In genomic region chr19:49883094-49883493, GRCh38 we compare ENCODE assay signal across 20 cellular contexts. TPM values are rescaled to one million over a fixed set of nuclear protein-coding genes. Genes with fewer than 3 reads are reported as not detected.
DNase-seq lines count a peak whose midpoint lies in the region; ATAC-seq, FAIRE-seq and TF ChIP-seq lines count a peak whose summit lies in the region.
"Had no signal": no experiment of that assay in that cellular context is flagged by ENCODE, and none has a peak within 500 bp of the region (broad histone marks: within the 10 kb centered on the region; RNA-seq: fewer than 3 reads in every experiment).

No MANE protein-coding gene starts in this region.

- POLR2A ChIA-PET in GM12878 (lab: Charles Lee) = interaction anchor here (1.0 kb wide), 2 partner anchors 10 to 24 kb away, joined by 3 read pairs; no protein-coding TSS in a partner anchor

- no peak overlapping the region for H3K4me3 ChIP-seq in BLaER1
- H3K4me3 ChIP-seq in GM23338 = no peak overlapping the region
- no peak overlapping the region for H3K4me3 ChIP-seq in GM12878
- H3K4me3 ChIP-seq in neuronal stem cell (ENCODE audit: low read length in 2 of 2) = no peak overlapping the region
- no peak overlapping the region for H3K4me3 ChIP-seq in esophagus squamous epithelium
- H3K4me3 ChIP-seq: HAP-1 had no signal

- no peaks in the 10 kb centered on the region for H3K9me2 ChIP-seq in GM23338 (ENCODE audit: insufficient read depth)

- H2AFZ ChIP-seq in GM23338 (no peak overlapping the region), GM12878 (ENCODE audit: control insufficient read depth, low read depth, low read length) (no peak overlapping the region), neuronal stem cell (ENCODE audit: low read length) (no peak overlapping the region)

- TF ChIP-seq POLR2A in GM12878 (IDR thresholded peaks at IDR 0.05; ENCODE audit: low read depth, low read length) = no peak
- no peak for TF ChIP-seq POLR2A in esophagus squamous epithelium (IDR thresholded peaks at IDR 0.05)

- H2BK5ac ChIP-seq in neuronal stem cell (ENCODE audit: low read length) = no peak overlapping the region

- peaks cover 3% of the 10 kb centered on the region; the same call in 1 of the 3 replicates for H3K9me3 Mint-ChIP-seq in GM23338
- H3K9me3 Mint-ChIP-seq: CD8-positive, alpha-beta T cell had no signal

- no peak overlapping the region for H2BK15ac ChIP-seq in neuronal stem cell (ENCODE audit: low read length)

- no peak for ATAC-seq in GM23338
- ATAC-seq in GM12878 = no peak
- ATAC-seq in GM19035 (IDR thresholded peaks at IDR 0.05; ENCODE audit: unreplicated experiment) = no peak
- ATAC-seq: CD8-positive, alpha-beta T cell had no signal

- H3F3A ChIP-seq in GM23338 (replicated peaks; ENCODE audit: low read depth) = peaks cover 25% of the 10 kb centered on the region; the same call in 1 of the 2 replicates

- peaks cover 70% of the 10 kb centered on the region for H3K36me3 Mint-ChIP-seq in GM23338 (ENCODE audit: low read depth)

- H4K20me1 ChIP-seq in BLaER1 = no peaks in the 10 kb centered on the region; the same call in 1 of the 2 replicates
- H4K20me1 ChIP-seq in GM23338 (replicated peaks; ENCODE audit: insufficient read depth) = peaks cover 8% of the 10 kb centered on the region
- no peaks in the 10 kb centered on the region for H4K20me1 ChIP-seq in GM12878 (ENCODE audit: control insufficient read depth, insufficient read depth)

- in situ Hi-C loops in GM12878 (cut with MboI) = loop anchor here (25.0 kb wide), 1 partner anchor 1246 kb away; the partner anchor contains the start of genes CA11 and DBP

- peaks cover 10% of the 10 kb centered on the region for H3K27me3 Mint-ChIP-seq in GM23338 (ENCODE audit: insufficient read depth, low read depth, poor library complexity)

- H3K79me2 ChIP-seq in GM23338 (replicated peaks; ENCODE audit: insufficient read depth) (peaks cover 19% of the 10 kb centered on the region), GM12878 (ENCODE audit: control insufficient read depth, insufficient read depth, low read length) (peaks cover 4% of the 10 kb centered on the region)

- H3K18ac ChIP-seq in neuronal stem cell (ENCODE audit: low read length) = no peak overlapping the region

- CTCF ChIA-PET in GM12878 (lab: Yijun Ruan, JAX) = no interaction called here

- H3K4ac ChIP-seq in neuronal stem cell (ENCODE audit: low read length) = no peak overlapping the region

- TF ChIP-seq RAD21 in GM12878 (IDR thresholded peaks at IDR 0.05; ENCODE audit: insufficient read depth, low read depth, low read length) = no peak

- H3K27ac ChIP-seq in BLaER1 (0 out of 2 replicates have a peak overlapping the region, but pooled peaks have one; percentile 73), GM23338 (ENCODE audit: low read depth) (no peak overlapping the region), GM12878 (ENCODE audit: control insufficient read depth, insufficient read depth) (no peak overlapping the region), neuronal stem cell (replicated peaks; ENCODE audit: low read length) (no peak overlapping the region), esophagus squamous epithelium (no peak overlapping the region)

- no peak for TF ChIP-seq CTCF in GM23338 (conservative IDR thresholded peaks at IDR 0.05; ENCODE audit: low read depth in 2 of 2)
- TF ChIP-seq CTCF in GM12878 (IDR thresholded peaks at IDR 0.05 in 2 of 3, conservative IDR thresholded peaks at IDR 0.05 in 1 of 3; ENCODE audit: control insufficient read depth in 2 of 3, extremely low read depth in 1 of 3, insufficient read depth in 1 of 3, low read depth in 3 of 3, low read length in 3 of 3) = no peak
- TF ChIP-seq CTCF in GM20000 (IDR thresholded peaks at IDR 0.05; ENCODE audit: extremely low read depth, missing control alignments) = no peak
- TF ChIP-seq CTCF in esophagus squamous epithelium (IDR thresholded peaks at IDR 0.05) = no peak

- no peak overlapping the region for H3K14ac ChIP-seq in neuronal stem cell (ENCODE audit: low read length)

- peaks cover 15% of the 10 kb centered on the region; the same call in 2 of the 3 replicates for H3K4me1 Mint-ChIP-seq in GM23338

- no peak overlapping the region; the same call in 2 of the 3 replicates for H3K4me3 Mint-ChIP-seq in GM23338
- H3K4me3 Mint-ChIP-seq: CD8-positive, alpha-beta T cell had no signal

- H3K23ac ChIP-seq in neuronal stem cell (ENCODE audit: low read depth, low read length, poor library complexity) = no peak overlapping the region

- peaks cover 13% of the 10 kb centered on the region for H3K79me1 ChIP-seq in neuronal stem cell (ENCODE audit: low read depth, low read length)

- TF ChIP-seq EP300 in GM12878 (IDR thresholded peaks at IDR 0.05; ENCODE audit: borderline replicate concordance in 1 of 2, control insufficient read depth in 1 of 2, low read depth in 2 of 2, low read length in 2 of 2) = no peak

- H3K9me3 ChIP-seq in BLaER1 (peaks cover 6% of the 10 kb centered on the region; the same call in 1 of the 2 replicates), GM12878 (replicated peaks; ENCODE audit: control insufficient read depth, insufficient read depth, low read length) (no peaks in the 10 kb centered on the region; the same call in 2 of the 3 replicates), neuronal stem cell (replicated peaks in 1 of 2; ENCODE audit: control insufficient read depth in 2 of 2, insufficient read depth in 1 of 2, low read depth in 1 of 2, low read length in 2 of 2) (peaks cover 7 to 14% of the 10 kb centered on the region in 2 donors), esophagus squamous epithelium (peaks cover 0 to 6% (median 0%) of the 10 kb centered on the region in 3 donors)
- H3K9me3 ChIP-seq: HAP-1 had no signal

- SMC1A ChIA-PET in GM12878 (lab: Charles Lee; ENCODE audit: uncharacterized antibody, unreplicated experiment) = interaction anchor here (1.0 to 1.1 kb wide), 2 partner anchors 12 to 29 kb away, joined by 3 read pairs; no protein-coding TSS in a partner anchor

- H3K27ac Mint-ChIP-seq in GM23338 = peak overlapping the region; percentile 48; the same call in 1 of the 2 replicates
- H3K27ac Mint-ChIP-seq: CD8-positive, alpha-beta T cell had no signal

- FAIRE-seq in GM12878 (lab: Jason Lieb, UNC) = no peak
- FAIRE-seq: A204.1, G401.6, GM12892, GM18507, HTR-8/SVneo had no signal

- peak overlapping the region; percentile 36 for H2AK5ac ChIP-seq in neuronal stem cell (ENCODE audit: low read depth, low read length)

- H4K8ac ChIP-seq in neuronal stem cell (ENCODE audit: low read depth, low read length) = peak overlapping the region; percentile 23

- H2BK120ac ChIP-seq in neuronal stem cell (ENCODE audit: low read depth, low read length) = no peak overlapping the region

- H4K91ac ChIP-seq in neuronal stem cell (ENCODE audit: low read depth, low read length, poor library complexity) = no peak overlapping the region

- RAD21 ChIA-PET in GM12878 (lab: Charles Lee; ENCODE audit: unreplicated experiment) = no interaction called here

- H3K4me2 ChIP-seq in BLaER1 (peak overlapping the region; percentile 81), GM23338 (no peak overlapping the region), GM12878 (ENCODE audit: control insufficient read depth, insufficient read depth) (no peak overlapping the region), neuronal stem cell (ENCODE audit: insufficient read depth, low read length, poor library complexity, severe bottlenecking) (no peak overlapping the region)

- intact Hi-C loops in GM12878 (cut with micrococcal nuclease; ENCODE audit: unreplicated experiment) = no loop called here
- intact Hi-C loops in esophagus squamous epithelium (cut with DNase I) = no loop called here

- no peak overlapping the region for H2BK12ac ChIP-seq in neuronal stem cell (ENCODE audit: low read length)

- H3K9ac ChIP-seq in BLaER1 = no peak overlapping the region
- H3K9ac ChIP-seq in GM12878 (ENCODE audit: control insufficient read depth, insufficient read depth, low read length) = no peak overlapping the region
- no peak overlapping the region for H3K9ac ChIP-seq in neuronal stem cell (ENCODE audit: low read depth, low read length, poor library complexity)

- H3K27me3 ChIP-seq in BLaER1 (no peaks in the 10 kb centered on the region), GM23338 (ENCODE audit: insufficient read depth) (no peaks in the 10 kb centered on the region), GM12878 (replicated peaks in 1 of 2; ENCODE audit: control insufficient read depth in 2 of 2, insufficient read depth in 2 of 2, low read length in 1 of 2) (no peaks in the 10 kb centered on the region), neuronal stem cell (ENCODE audit: control insufficient read depth in 3 of 3, insufficient read depth in 3 of 3, low read depth in 1 of 3, low read length in 3 of 3) (no peaks in the 10 kb centered on the region), esophagus squamous epithelium (no peaks in the 10 kb centered on the region)

- H3K4me1 ChIP-seq in BLaER1 (peaks cover 75% of the 10 kb centered on the region), GM23338 (ENCODE audit: insufficient read depth) (peaks cover 9% of the 10 kb centered on the region; the same call in 1 of the 2 replicates), GM12878 (ENCODE audit: control insufficient read depth, insufficient read depth, low read length) (peaks cover 12% of the 10 kb centered on the region), neuronal stem cell (ENCODE audit: control insufficient read depth in 2 of 2, insufficient read depth in 1 of 2, low read depth in 1 of 2, low read length in 2 of 2) (peaks cover 4 to 7% of the 10 kb centered on the region in 2 donors), esophagus squamous epithelium (peaks cover 6 to 21% (median 11%) of the 10 kb centered on the region in 3 donors)

- peaks cover 63% of the 10 kb centered on the region for H3K36me3 ChIP-seq in BLaER1
- peaks cover 39% of the 10 kb centered on the region for H3K36me3 ChIP-seq in GM23338 (ENCODE audit: insufficient read depth)
- H3K36me3 ChIP-seq in GM12878 (ENCODE audit: control insufficient read depth in 2 of 2, insufficient read depth in 2 of 2, low read length in 1 of 2) = peaks cover 8 to 13% of the 10 kb centered on the region in 2 experiments
- H3K36me3 ChIP-seq in neuronal stem cell (replicated peaks in 1 of 2; ENCODE audit: control insufficient read depth in 2 of 2, insufficient read depth in 2 of 2, low read length in 2 of 2) = peaks cover 65 to 69% of the 10 kb centered on the region in 2 donors
- H3K36me3 ChIP-seq in esophagus squamous epithelium = peaks cover 45 to 95% (median 59%) of the 10 kb centered on the region in 3 donors

- DNase-seq in GM23338 (ENCODE audit: low spot score) = no peak
- DNase-seq in GM12878 (ENCODE audit: low read depth, low spot score) = no peak
- no peak for DNase-seq in neuronal stem cell (ENCODE audit: low spot score)
- no peak for DNase-seq in GM20000 (ENCODE audit: low spot score)
- no peak for DNase-seq in NCI-H446 (lab: John Stamatoyannopoulos, UW)
- no peak for DNase-seq in esophagus squamous epithelium (lab: John Stamatoyannopoulos, UW)
- DNase-seq: AML-193; CD8-positive, alpha-beta T cell; COR-L47; IMR-90; Karpas-422; KBM-7 had no signal

- WGBS in GM12878 (ENCODE audit: insufficient coverage, insufficient replicate concordance, low lambda C conversion rate, missing lambda C conversion rate) = 98% methylated on average over 5 of the region's 5 CpGs
- no CpG with 5 or more reads among the region's 5 CpGs for WGBS in neuronal stem cell (ENCODE audit: extremely low coverage in 2 of 2, insufficient read length in 2 of 2, insufficient replicate concordance in 1 of 2), 2 donors
- 91 to 92% methylated on average over 2 to 5 of the region's 5 CpGs for WGBS in esophagus squamous epithelium, 2 donors

- no TSS peak for BruUV-seq in GM12878 (replicated peaks; lab: Mats Ljungman, UMichigan)

RNA-seq across cellular contexts. Expression of gene TBC1D17, which starts 5.6 kb away (rescaled TPM):
- total RNA-seq in GM23338 (2014; rRNA removed; shearing (Covaris generic)) = 12.1 and 19.3 TPM in 2 replicates
- polyA plus RNA-seq in GM23338 (2016; fragmentation: Nextera tagmentation; extraction: Ambion mirVana) = 39.5 and 43.1 TPM in 2 replicates
- total RNA-seq in GM12878 (2013; cell fraction: nucleolus; rRNA removed) = 24.8 and 29.4 TPM in 2 replicates
- 3.5 and 3.6 TPM in 2 replicates for total RNA-seq in GM12878 (2014; rRNA removed)
- 3.1 and 3.2 TPM in 2 replicates for total RNA-seq in GM12878 (2014; rRNA removed; fragmentation: Illumina TruSeq; extraction: Trizol)
- total RNA-seq in GM12878 (2021) = 20.4 and 20.9 TPM in 2 replicates
- polyA plus RNA-seq in GM12878 (2011; ENCODE audit: low read depth) = 36.4 TPM
- polyA plus RNA-seq in GM12878 (2011; rRNA removed) = 11.7 and 18.9 TPM in 2 replicates
- 21.8 and 25.4 TPM in 2 replicates for polyA plus RNA-seq in GM12878 (2011; cell fraction: cytosol; rRNA removed)
- 93.9 and 98.8 TPM in 2 replicates for polyA plus RNA-seq in GM12878 (2011; cell fraction: nucleus; rRNA removed)
- polyA plus RNA-seq in GM12878 (2012) = 45.9 and 50.1 TPM in 2 replicates
- 8.6 and 10.9 TPM in 2 replicates for polyA plus RNA-seq in GM12878 (2014; fragmentation: Illumina TruSeq; extraction: Trizol)
- polyA plus RNA-seq in GM12878 (2014; fragmentation: Nextera tagmentation; extraction: Ambion mirVana) = under 1 TPM; 0.42 to 0.52 TPM
- 17.4 and 22.3 TPM in 2 replicates for polyA plus RNA-seq in GM12878 (2014; rRNA removed)
- 10 to 100 TPM; 11.5 to 13.2 TPM for polyA plus RNA-seq in GM12878 (2016; fragmentation: Nextera tagmentation; extraction: Ambion mirVana)
- polyA minus RNA-seq in GM12878 (2011; rRNA and poly(A)+ RNA removed) = 11.3 and 21.0 TPM in 2 replicates
- 9.3 and 10.2 TPM in 2 replicates for polyA minus RNA-seq in GM12878 (2011; cell fraction: cytosol; rRNA and poly(A)+ RNA removed)
- 18.5 and 22.0 TPM in 2 replicates for polyA minus RNA-seq in GM12878 (2011; cell fraction: nucleus; rRNA and poly(A)+ RNA removed)
- polyA plus RNA-seq in neuronal stem cell (2013, experiment 1 of 2) = 29.5 TPM
- 29.9 TPM for polyA plus RNA-seq in neuronal stem cell (2013, experiment 2 of 2)
- 10 to 100 TPM in 3 of 4 donors, 1 to 10 TPM in 1; 6.7 to 25.9 (median 16.9) TPM for total RNA-seq in esophagus squamous epithelium

RNA-seq across cellular contexts. Expression of gene AKT1S1, which starts 5.9 kb away (rescaled TPM):
- 15.7 and 21.5 TPM in 2 replicates for total RNA-seq in GM23338 (2014; rRNA removed; shearing (Covaris generic))
- 28.0 and 28.6 TPM in 2 replicates for polyA plus RNA-seq in GM23338 (2016; fragmentation: Nextera tagmentation; extraction: Ambion mirVana)
- 16.5 and 17.4 TPM in 2 replicates for total RNA-seq in GM12878 (2013; cell fraction: nucleolus; rRNA removed)
- total RNA-seq in GM12878 (2014; rRNA removed) = 7.7 and 9.3 TPM in 2 replicates
- total RNA-seq in GM12878 (2014; rRNA removed; fragmentation: Illumina TruSeq; extraction: Trizol) = 3.8 and 5.1 TPM in 2 replicates
- 20.9 and 21.4 TPM in 2 replicates for total RNA-seq in GM12878 (2021)
- polyA plus RNA-seq in GM12878 (2011; ENCODE audit: low read depth) = 3.8 TPM
- 7.2 and 13.1 TPM in 2 replicates for polyA plus RNA-seq in GM12878 (2011; rRNA removed)
- 19.6 and 24.1 TPM in 2 replicates for polyA plus RNA-seq in GM12878 (2011; cell fraction: cytosol; rRNA removed)
- 62.1 and 64.3 TPM in 2 replicates for polyA plus RNA-seq in GM12878 (2011; cell fraction: nucleus; rRNA removed)
- polyA plus RNA-seq in GM12878 (2012) = 16.2 and 17.4 TPM in 2 replicates
- polyA plus RNA-seq in GM12878 (2014; fragmentation: Illumina TruSeq; extraction: Trizol) = 9.4 and 11.6 TPM in 2 replicates
- 1 to 10 TPM in 1 of 2 experiments, under 1 TPM in 1; 0.43 to 1.2 TPM for polyA plus RNA-seq in GM12878 (2014; fragmentation: Nextera tagmentation; extraction: Ambion mirVana)
- polyA plus RNA-seq in GM12878 (2014; rRNA removed) = 23.0 and 24.5 TPM in 2 replicates
- 10 to 100 TPM; 13.4 to 15.4 TPM for polyA plus RNA-seq in GM12878 (2016; fragmentation: Nextera tagmentation; extraction: Ambion mirVana)
- polyA minus RNA-seq in GM12878 (2011; rRNA and poly(A)+ RNA removed) = 6.1 and 9.8 TPM in 2 replicates
- 5.3 and 5.8 TPM in 2 replicates for polyA minus RNA-seq in GM12878 (2011; cell fraction: cytosol; rRNA and poly(A)+ RNA removed)
- polyA minus RNA-seq in GM12878 (2011; cell fraction: nucleus; rRNA and poly(A)+ RNA removed) = 14.9 and 24.9 TPM in 2 replicates
- polyA plus RNA-seq in neuronal stem cell (2013, experiment 1 of 2) = 45.3 TPM
- 42.9 TPM for polyA plus RNA-seq in neuronal stem cell (2013, experiment 2 of 2)
- total RNA-seq in esophagus squamous epithelium = 10 to 100 TPM; 16.2 to 31.0 (median 20.4) TPM

RNA-seq across cellular contexts. Expression of gene IL4I1, which starts 13.6 kb away (rescaled TPM):
- 0.50 and 0.69 TPM in 2 replicates for total RNA-seq in GM23338 (2014; rRNA removed; shearing (Covaris generic))
- polyA plus RNA-seq in GM23338 (2016; fragmentation: Nextera tagmentation; extraction: Ambion mirVana) (0.57 and 0.60 TPM in 2 replicates), GM12878 (2011; rRNA removed) (37.4 and 83.8 TPM in 2 replicates), GM12878 (2014; fragmentation: Illumina TruSeq; extraction: Trizol) (4.8 and 20.1 TPM in 2 replicates), GM12878 (2014; fragmentation: Nextera tagmentation; extraction: Ambion mirVana) (under 1 TPM; 0.62 to 1.00 TPM), GM12878 (2014; rRNA removed) (42.5 and 53.3 TPM in 2 replicates), GM12878 (2016; fragmentation: Nextera tagmentation; extraction: Ambion mirVana) (10 to 100 TPM; 43.0 to 45.5 TPM)
- 73.8 and 88.4 TPM in 2 replicates for total RNA-seq in GM12878 (2013; cell fraction: nucleolus; rRNA removed)
- total RNA-seq in GM12878 (2014; rRNA removed) (39.1 and 51.0 TPM in 2 replicates), GM12878 (2014; rRNA removed; fragmentation: Illumina TruSeq; extraction: Trizol) (16.2 and 17.4 TPM in 2 replicates), GM12878 (2021) (80.0 and 82.6 TPM in 2 replicates), esophagus squamous epithelium (under 1 TPM; 0.56 to 0.91 (median 0.73) TPM)
- polyA plus RNA-seq in GM12878 (2011; ENCODE audit: low read depth) = 16.2 TPM
- 134 and 171 TPM in 2 replicates for polyA plus RNA-seq in GM12878 (2011; cell fraction: cytosol; rRNA removed)
- 271 and 308 TPM in 2 replicates for polyA plus RNA-seq in GM12878 (2011; cell fraction: nucleus; rRNA removed)
- 49.6 and 88.7 TPM in 2 replicates for polyA plus RNA-seq in GM12878 (2012)
- polyA minus RNA-seq in GM12878 (2011; rRNA and poly(A)+ RNA removed) = 56.8 and 118 TPM in 2 replicates
- polyA minus RNA-seq in GM12878 (2011; cell fraction: cytosol; rRNA and poly(A)+ RNA removed) = 132 and 154 TPM in 2 replicates
- 56.3 and 66.6 TPM in 2 replicates for polyA minus RNA-seq in GM12878 (2011; cell fraction: nucleus; rRNA and poly(A)+ RNA removed)
- 0.28 TPM for polyA plus RNA-seq in neuronal stem cell (2013, experiment 1 of 2)
- polyA plus RNA-seq in neuronal stem cell (2013, experiment 2 of 2) = 0.26 TPM

RNA-seq across cellular contexts. Expression of gene PNKP, which starts 15.7 kb away (rescaled TPM):
- total RNA-seq in GM23338 (2014; rRNA removed; shearing (Covaris generic)) = 81.4 and 99.6 TPM in 2 replicates
- polyA plus RNA-seq in GM23338 (2016; fragmentation: Nextera tagmentation; extraction: Ambion mirVana) (109 and 112 TPM in 2 replicates), GM12878 (2011; rRNA removed) (9.2 and 14.6 TPM in 2 replicates), GM12878 (2014; fragmentation: Illumina TruSeq; extraction: Trizol) (15.1 and 20.3 TPM in 2 replicates), GM12878 (2014; fragmentation: Nextera tagmentation; extraction: Ambion mirVana) (1 to 10 TPM; 2.9 to 4.0 TPM), GM12878 (2014; rRNA removed) (73.5 and 77.2 TPM in 2 replicates), GM12878 (2016; fragmentation: Nextera tagmentation; extraction: Ambion mirVana) (10 to 100 TPM; 46.2 to 47.4 TPM)
- 72.0 and 74.7 TPM in 2 replicates for total RNA-seq in GM12878 (2013; cell fraction: nucleolus; rRNA removed)
- total RNA-seq in GM12878 (2014; rRNA removed) (42.3 and 55.5 TPM in 2 replicates), GM12878 (2014; rRNA removed; fragmentation: Illumina TruSeq; extraction: Trizol) (19.3 and 20.2 TPM in 2 replicates), GM12878 (2021) (61.4 and 82.3 TPM in 2 replicates), esophagus squamous epithelium (10 to 100 TPM; 33.3 to 42.3 (median 36.3) TPM)
- polyA plus RNA-seq in GM12878 (2011; ENCODE audit: low read depth) = 13.5 TPM
- polyA plus RNA-seq in GM12878 (2011; cell fraction: cytosol; rRNA removed) = 12.5 and 23.5 TPM in 2 replicates
- 123 and 193 TPM in 2 replicates for polyA plus RNA-seq in GM12878 (2011; cell fraction: nucleus; rRNA removed)
- polyA plus RNA-seq in GM12878 (2012) = 31.3 and 48.0 TPM in 2 replicates
- 9.7 and 14.6 TPM in 2 replicates for polyA minus RNA-seq in GM12878 (2011; rRNA and poly(A)+ RNA removed)
- polyA minus RNA-seq in GM12878 (2011; cell fraction: cytosol; rRNA and poly(A)+ RNA removed) = 9.6 and 16.8 TPM in 2 replicates
- 27.8 and 56.3 TPM in 2 replicates for polyA minus RNA-seq in GM12878 (2011; cell fraction: nucleus; rRNA and poly(A)+ RNA removed)
- 56.3 TPM for polyA plus RNA-seq in neuronal stem cell (2013, experiment 1 of 2)
- 62.9 TPM for polyA plus RNA-seq in neuronal stem cell (2013, experiment 2 of 2)

RNA-seq across cellular contexts. Expression of gene PTOV1, which starts 32.1 kb away (rescaled TPM):
- 194 and 209 TPM in 2 replicates for total RNA-seq in GM23338 (2014; rRNA removed; shearing (Covaris generic))
- polyA plus RNA-seq in GM23338 (2016; fragmentation: Nextera tagmentation; extraction: Ambion mirVana) (188 and 225 TPM in 2 replicates), GM12878 (2011; rRNA removed) (13.2 and 23.4 TPM in 2 replicates), GM12878 (2014; fragmentation: Illumina TruSeq; extraction: Trizol) (3.6 and 21.2 TPM in 2 replicates), GM12878 (2014; fragmentation: Nextera tagmentation; extraction: Ambion mirVana) (10 to 100 TPM in 1 of 2 experiments, 1 to 10 TPM in 1; 3.2 to 10.6 TPM), GM12878 (2014; rRNA removed) (38.1 and 41.5 TPM in 2 replicates), GM12878 (2016; fragmentation: Nextera tagmentation; extraction: Ambion mirVana) (10 to 100 TPM; 14.8 to 45.0 TPM)
- 58.2 and 66.1 TPM in 2 replicates for total RNA-seq in GM12878 (2013; cell fraction: nucleolus; rRNA removed)
- total RNA-seq in GM12878 (2014; rRNA removed) (28.7 and 36.6 TPM in 2 replicates), GM12878 (2014; rRNA removed; fragmentation: Illumina TruSeq; extraction: Trizol) (17.8 and 18.1 TPM in 2 replicates), GM12878 (2021) (76.7 and 83.5 TPM in 2 replicates), esophagus squamous epithelium (10 to 100 TPM; 31.3 to 57.0 (median 45.2) TPM)
- polyA plus RNA-seq in GM12878 (2011; ENCODE audit: low read depth) = 30.2 TPM
- polyA plus RNA-seq in GM12878 (2011; cell fraction: cytosol; rRNA removed) = 27.6 and 37.3 TPM in 2 replicates
- polyA plus RNA-seq in GM12878 (2011; cell fraction: nucleus; rRNA removed) = 211 and 220 TPM in 2 replicates
- polyA plus RNA-seq in GM12878 (2012) = 65.8 and 71.6 TPM in 2 replicates
- polyA minus RNA-seq in GM12878 (2011; rRNA and poly(A)+ RNA removed) = 23.6 and 59.2 TPM in 2 replicates
- 23.4 and 35.5 TPM in 2 replicates for polyA minus RNA-seq in GM12878 (2011; cell fraction: cytosol; rRNA and poly(A)+ RNA removed)
- 46.5 and 68.3 TPM in 2 replicates for polyA minus RNA-seq in GM12878 (2011; cell fraction: nucleus; rRNA and poly(A)+ RNA removed)
- polyA plus RNA-seq in neuronal stem cell (2013, experiment 1 of 2) = 316 TPM
- 321 TPM for polyA plus RNA-seq in neuronal stem cell (2013, experiment 2 of 2)

Comparison
In these comparisons a context has a peak if more than half of its experiments do, and no peak if none do; other contexts are left out.
1. RNA of gene IL4I1, which starts 13.6 kb away (total RNA-seq): 16.2 to 88.4 TPM in GM12878; 0.56 to 0.91 TPM in esophagus squamous epithelium and 0.50 to 0.69 TPM in GM23338; every median in the first group is over 4 times any median in the second.